Comparison of ENCODE assay signal across 1 cellular context in the genomic region with DNA sequence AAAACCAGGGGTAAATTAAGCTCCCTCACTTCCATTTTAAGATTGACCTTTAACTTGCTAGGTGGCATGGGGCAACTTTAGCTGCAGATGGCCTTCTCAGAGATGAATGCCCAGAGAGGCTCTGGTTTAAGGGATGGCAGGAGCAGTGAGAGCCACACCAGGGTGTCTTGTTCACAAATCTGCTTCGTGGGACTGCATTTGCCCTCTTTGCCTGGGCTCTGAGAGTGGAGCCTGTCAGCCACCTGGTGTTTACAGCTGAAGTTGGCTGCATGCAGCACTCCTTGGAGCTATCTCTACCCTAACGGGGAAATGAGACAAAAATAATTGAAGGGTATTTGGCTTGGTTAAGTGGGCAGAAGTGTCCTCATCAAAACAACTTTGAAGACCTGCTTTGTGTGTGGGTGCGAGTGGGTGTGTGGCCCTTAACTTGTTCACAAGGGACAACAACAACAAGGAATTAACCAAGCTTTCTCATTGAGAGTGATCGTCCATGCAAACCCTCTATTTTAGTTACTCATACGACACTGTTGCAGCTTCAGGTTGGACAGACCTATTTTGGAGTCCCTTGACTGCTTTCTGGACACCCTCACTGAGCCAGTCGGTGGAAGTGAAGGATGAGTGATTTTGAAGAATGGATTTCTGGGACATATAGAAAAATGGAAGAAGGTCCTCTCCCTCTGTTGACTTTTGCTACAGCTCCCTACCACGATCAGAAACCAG.
TF ChIP-seq lines count a peak whose summit lies in the region.

No MANE protein-coding gene starts in this region.

TF ChIP-seq in WTC11, 78 proteins besides CTCF, POLR2A, EP300 and RAD21 (continued from another document):
- no peak for TF ChIP-seq ZSCAN18 (CRISPR knock-in tag; IDR thresholded peaks at IDR 0.05)
- no peak for TF ChIP-seq ZNF423 (CRISPR knock-in tag; IDR thresholded peaks at IDR 0.05)
- TF ChIP-seq ZNF263 (CRISPR knock-in tag; IDR thresholded peaks at IDR 0.05; ENCODE audit: low read depth): no peak
- no peak for TF ChIP-seq GTF2I (CRISPR knock-in tag; conservative IDR thresholded peaks at IDR 0.05)
- TF ChIP-seq, protein P1, sequence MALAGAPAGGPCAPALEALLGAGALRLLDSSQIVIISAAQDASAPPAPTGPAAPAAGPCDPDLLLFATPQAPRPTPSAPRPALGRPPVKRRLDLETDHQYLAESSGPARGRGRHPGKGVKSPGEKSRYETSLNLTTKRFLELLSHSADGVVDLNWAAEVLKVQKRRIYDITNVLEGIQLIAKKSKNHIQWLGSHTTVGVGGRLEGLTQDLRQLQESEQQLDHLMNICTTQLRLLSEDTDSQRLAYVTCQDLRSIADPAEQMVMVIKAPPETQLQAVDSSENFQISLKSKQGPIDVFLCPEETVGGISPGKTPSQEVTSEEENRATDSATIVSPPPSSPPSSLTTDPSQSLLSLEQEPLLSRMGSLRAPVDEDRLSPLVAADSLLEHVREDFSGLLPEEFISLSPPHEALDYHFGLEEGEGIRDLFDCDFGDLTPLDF (CRISPR knock-in tag; IDR thresholded peaks at IDR 0.05): no peak
- no peak for TF ChIP-seq ZNF232 (CRISPR knock-in tag; IDR thresholded peaks at IDR 0.05)
- no peak for TF ChIP-seq ZNF121 (CRISPR knock-in tag; IDR thresholded peaks at IDR 0.05)
- no peak for TF ChIP-seq OVOL2 (CRISPR knock-in tag; IDR thresholded peaks at IDR 0.05; ENCODE audit: borderline replicate concordance)
- no peak for TF ChIP-seq ETV6 (CRISPR knock-in tag; IDR thresholded peaks at IDR 0.05)
- no peak for TF ChIP-seq AFF4 (CRISPR knock-in tag; IDR thresholded peaks at IDR 0.05; ENCODE audit: borderline replicate concordance)
- TF ChIP-seq, protein P2, sequence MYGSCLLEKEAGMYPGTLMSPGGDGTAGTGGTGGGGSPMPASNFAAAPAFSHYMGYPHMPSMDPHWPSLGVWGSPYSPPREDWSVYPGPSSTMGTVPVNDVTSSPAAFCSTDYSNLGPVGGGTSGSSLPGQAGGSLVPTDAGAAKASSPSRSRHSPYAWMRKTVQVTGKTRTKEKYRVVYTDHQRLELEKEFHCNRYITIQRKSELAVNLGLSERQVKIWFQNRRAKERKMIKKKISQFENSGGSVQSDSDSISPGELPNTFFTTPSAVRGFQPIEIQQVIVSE (CRISPR knock-in tag; IDR thresholded peaks at IDR 0.05; ENCODE audit: borderline replicate concordance): no peak
